8 cellular contexts compared by ENCODE assay signal in the genomic region with DNA sequence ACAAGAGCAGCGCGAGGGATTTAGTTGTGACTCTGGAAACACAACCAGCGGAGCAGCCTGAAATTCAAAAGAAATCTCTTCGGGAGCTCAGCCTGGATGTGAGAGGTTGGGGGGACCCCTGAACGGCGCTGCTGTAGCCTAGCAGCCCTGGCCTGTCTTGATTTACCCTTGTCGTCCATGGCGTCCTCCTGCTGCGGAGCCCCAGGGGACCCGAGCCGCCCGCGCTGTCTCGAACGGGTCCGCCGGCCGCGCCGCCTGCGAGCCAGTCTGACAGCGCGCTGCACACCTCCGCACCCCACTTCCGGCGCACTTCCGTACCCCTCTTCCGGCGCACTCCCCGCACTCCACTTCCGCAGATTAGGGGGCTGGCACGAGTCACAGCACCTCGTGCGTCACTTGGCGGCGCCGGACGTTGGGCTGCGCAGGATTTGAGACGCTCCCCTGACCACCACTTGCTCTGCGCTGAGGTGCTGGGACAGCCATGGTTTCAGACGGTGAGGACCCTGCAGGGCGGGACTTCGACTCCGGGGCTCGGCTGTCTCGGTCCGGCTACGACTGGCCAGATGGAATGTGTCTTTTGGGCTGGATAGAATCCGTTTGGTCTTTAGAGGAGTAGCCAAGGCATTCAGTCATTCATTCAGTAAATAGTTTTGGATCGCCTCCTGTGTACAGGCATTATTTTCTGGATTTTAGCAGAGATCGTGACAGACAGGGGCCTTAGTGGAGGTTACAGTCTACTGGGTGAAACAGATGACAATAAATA. TPM values are rescaled to one million over a fixed set of nuclear protein-coding genes. Genes with fewer than 3 reads are reported as not detected.
DNase-seq lines count a peak whose midpoint lies in the region; ATAC-seq and TF ChIP-seq lines count a peak whose summit lies in the region.

Gene EIF2B1, minus strand, starts transcription at position 308 of the 763 bp plus-strand sequence. Its CDS starts 129 bp downstream, at position 179.
Gene GTF2H3, plus strand, starts transcription at position 451 of the 763 bp plus-strand sequence. Its CDS starts 31 bp downstream, at position 482.

- peak within 1 kb of the TSS; percentile 98 for H3K27ac Mint-ChIP-seq in activated naive CD8-positive, alpha-beta T cell treated with anti-CD3 and anti-CD28 coated beads, Interleukin-2, amount 50 U/mL, for 24 hours

- H3K4me3 ChIP-seq in GM12865 (ENCODE audit: low read depth, low read length) (peak within 1 kb of the TSS; percentile 84), parathyroid adenoma (ENCODE audit: low read depth, low read length) (peak within 1 kb of the TSS; percentile 68), tibial nerve (peak within 1 kb of the TSS; percentile 54 to 86 (median 67))

- H3K36me3 ChIP-seq in parathyroid adenoma (ENCODE audit: control insufficient read depth, insufficient read depth, low read length) (no peaks in the 10 kb centered on the region), tibial nerve (peaks cover 0 to 43% (median 12%) of the 10 kb centered on the region in 3 donors)

- H3K27ac ChIP-seq in parathyroid adenoma (peak within 1 kb of the TSS; percentile 80), tibial nerve (peak within 1 kb of the TSS; percentile 60 to 88 (median 80))

- peak within 1 kb of the TSS; percentile 93 for H2AFZ ChIP-seq in parathyroid adenoma

- H3K9ac ChIP-seq in parathyroid adenoma: peak within 1 kb of the TSS; percentile 38

- WGBS in tibial nerve, 2 donors: 0% methylated on average over 35 to 52 of the region's 52 CpGs

- H3K9me3 ChIP-seq in parathyroid adenoma (ENCODE audit: control insufficient read depth, low read length) (no peaks in the 10 kb centered on the region), tibial nerve (no peaks in the 10 kb centered on the region)

- H3K4me1 ChIP-seq in parathyroid adenoma (peaks cover 3% of the 10 kb centered on the region), tibial nerve (peaks cover 0 to 26% (median 13%) of the 10 kb centered on the region in 4 donors)

- peak; percentile 91 to 98 for TF ChIP-seq EP300 in tibial nerve (IDR thresholded peaks at IDR 0.05)

- no peaks in the 10 kb centered on the region for H3K9me3 Mint-ChIP-seq in activated naive CD8-positive, alpha-beta T cell treated with anti-CD3 and anti-CD28 coated beads, Interleukin-2, amount 50 U/mL, for 24 hours

- H3K27me3 ChIP-seq in parathyroid adenoma (ENCODE audit: control insufficient read depth, insufficient read depth, low read length) (no peaks in the 10 kb centered on the region), tibial nerve (no peaks in the 10 kb centered on the region)

- H3K27me3 Mint-ChIP-seq in activated naive CD8-positive, alpha-beta T cell treated with anti-CD3 and anti-CD28 coated beads, Interleukin-2, amount 50 U/mL, for 24 hours: no peaks in the 10 kb centered on the region

- peaks cover 49% of the 10 kb centered on the region for H3K36me3 Mint-ChIP-seq in activated naive CD8-positive, alpha-beta T cell treated with anti-CD3 and anti-CD28 coated beads, Interleukin-2, amount 50 U/mL, for 24 hours (ENCODE audit: low read depth)

- TF ChIP-seq POLR2A in tibial nerve (IDR thresholded peaks at IDR 0.05): peak; percentile 6 to 52

- ATAC-seq in HG02763 (IDR thresholded peaks at IDR 0.05; ENCODE audit: unreplicated experiment) (peak; percentile 96), Right ventricle myocardium superior (ENCODE audit: poor library complexity) (peak; percentile 100)
- peak; percentile 98 for ATAC-seq in activated naive CD8-positive, alpha-beta T cell treated with anti-CD3 and anti-CD28 coated beads, Interleukin-2, amount 50 U/mL, for 24 hours

- peaks cover 29% of the 10 kb centered on the region for H3K4me1 Mint-ChIP-seq in activated naive CD8-positive, alpha-beta T cell treated with anti-CD3 and anti-CD28 coated beads, Interleukin-2, amount 50 U/mL, for 24 hours

- peaks cover 5% of the 10 kb centered on the region for H3K79me2 ChIP-seq in parathyroid adenoma

- DNase-seq in GM12865 (ENCODE audit: low read depth): peak; percentile 98
- DNase-seq in NCI-H1417 treated with DMSO at 0.1 percent for 48 hours (lab: John Stamatoyannopoulos, UW): peak; percentile 94
- DNase-seq in SW480 (ENCODE audit: low spot score): peak; percentile 96
- DNase-seq in activated naive CD8-positive, alpha-beta T cell treated with anti-CD3 and anti-CD28 coated beads, Interleukin-2, amount 50 U/mL, for 24 hours: peak; percentile 97
- peak; percentile 98 for DNase-seq in Right ventricle myocardium superior
- peak; percentile 89 to 95 for DNase-seq in tibial nerve (ENCODE audit: low spot score in 2 of 2)

- H3K4me2 ChIP-seq in parathyroid adenoma (ENCODE audit: low read length): peak within 1 kb of the TSS; percentile 68

- H3K4me3 Mint-ChIP-seq in activated naive CD8-positive, alpha-beta T cell treated with anti-CD3 and anti-CD28 coated beads, Interleukin-2, amount 50 U/mL, for 24 hours: peak within 1 kb of the TSS; percentile 99

- TF ChIP-seq CTCF in GM12865 (IDR thresholded peaks at IDR 0.05; ENCODE audit: insufficient read depth, low read depth, low read length, missing control alignments): no peak
- no peak for TF ChIP-seq CTCF in parathyroid adenoma (IDR thresholded peaks at IDR 0.05)
- peak in 1 of 5 experiments; percentile 37 for TF ChIP-seq CTCF in tibial nerve (IDR thresholded peaks at IDR 0.05)

- intact Hi-C loops in Right ventricle myocardium superior (cut with DNase I): no loop called here

RNA-seq across cellular contexts. Expression of gene EIF2B1, which starts in this region (rescaled TPM):
- total RNA-seq in Right ventricle myocardium superior (28.6 TPM), tibial nerve (100 to 1,000 TPM; 162 to 221 (median 181) TPM)

RNA-seq across cellular contexts. Expression of gene GTF2H3, which starts in this region (rescaled TPM):
- 11.1 TPM for total RNA-seq in Right ventricle myocardium superior
- 10 to 100 TPM; 17.7 to 33.5 (median 22.0) TPM for total RNA-seq in tibial nerve

Comparison
In these comparisons a context has a peak if more than half of its experiments do, and no peak if none do; other contexts are left out.
1. Peak in every context shown above with its lines: DNase-seq, ATAC-seq, H3K4me3 ChIP-seq and H3K27ac ChIP-seq.